ENCODE assay signal across 10 cellular contexts in genomic region chr6:44254201-44254956, GRCh38. TPM values are rescaled to one million over a fixed set of nuclear protein-coding genes. Genes with fewer than 3 reads are reported as not detected.
DNase-seq lines count a peak whose midpoint lies in the region; ATAC-seq and TF ChIP-seq lines count a peak whose summit lies in the region.
"Had no signal": no experiment of that assay in that cellular context is flagged by ENCODE, and none has a peak within 500 bp of the region (broad histone marks: within the 10 kb centered on the region; RNA-seq: fewer than 3 reads in every experiment).

No MANE protein-coding gene starts in this region.

- peaks cover 47 to 81% (median 71%) of the 10 kb centered on the region in 3 experiments for H3K36me3 Mint-ChIP-seq in H9 (ENCODE audit: insufficient read depth in 1 of 3, low read depth in 3 of 3)
- peaks cover 55% of the 10 kb centered on the region for H3K36me3 Mint-ChIP-seq in activated CD4-positive, alpha-beta memory T cell treated with anti-CD3 and anti-CD28 coated beads for 36 hours
- peaks cover 33 to 57% of the 10 kb centered on the region in 2 donors for H3K36me3 Mint-ChIP-seq in naive B cell

- no peak overlapping the region for H3K14ac ChIP-seq in H9 (ENCODE audit: insufficient read depth, low read length)

- H3K27me3 Mint-ChIP-seq in H9 (ENCODE audit: low read depth) = peaks cover 11% of the 10 kb centered on the region
- H3K27me3 Mint-ChIP-seq in activated CD4-positive, alpha-beta memory T cell treated with anti-CD3 and anti-CD28 coated beads for 36 hours = no peaks in the 10 kb centered on the region
- no peaks in the 10 kb centered on the region for H3K27me3 Mint-ChIP-seq in naive B cell

- H3K4me3 Mint-ChIP-seq in H9 (peak overlapping the region in 1 of 2 experiments; percentile 90), naive B cell (peak overlapping the region in 5 of 8 donors; percentile 6 to 87 (median 39))
- H3K4me3 Mint-ChIP-seq in activated CD4-positive, alpha-beta memory T cell treated with anti-CD3 and anti-CD28 coated beads for 36 hours = peak overlapping the region; percentile 0

- no peak overlapping the region for H2AK5ac ChIP-seq in H9 (ENCODE audit: insufficient read length, low read length)

- peaks cover 78% of the 10 kb centered on the region for H3K36me3 ChIP-seq in BLaER1

- H2BK120ac ChIP-seq in H9 (ENCODE audit: low read depth, low read length, poor library complexity, severe bottlenecking) = no peak overlapping the region

- H3T11ph ChIP-seq in H9 (ENCODE audit: low read length) = no peak overlapping the region

- peak overlapping the region; percentile 99 for H3K4me2 ChIP-seq in BLaER1
- H3K4me2 ChIP-seq in H9 (ENCODE audit: insufficient read depth, insufficient read length, low read length) = no peak overlapping the region

- POLR2A ChIA-PET in activated CD4-positive, alpha-beta memory T cell treated with anti-CD3 and anti-CD28 coated beads for 36 hours (lab: Charles Lee) = interaction anchor here (0.6 to 7.5 kb wide), 7 partner anchors 8 to 127 kb away, joined by 3 to 139 read pairs (median 4); partner anchors contain the start of genes HSP90AB1 and TMEM63B

- no peak overlapping the region for H3K56ac ChIP-seq in H9 (ENCODE audit: insufficient read length, low read depth, low read length)

- no peak overlapping the region for H2BK12ac ChIP-seq in H9 (ENCODE audit: insufficient read length, low read depth, low read length)

- H2BK15ac ChIP-seq in H9 (ENCODE audit: low read depth, low read length) = no peak overlapping the region

- peaks cover 49 to 55% of the 10 kb centered on the region in 2 experiments for H3K4me1 Mint-ChIP-seq in H9
- H3K4me1 Mint-ChIP-seq in activated CD4-positive, alpha-beta memory T cell treated with anti-CD3 and anti-CD28 coated beads for 36 hours (ENCODE audit: low read depth) = peaks cover 75% of the 10 kb centered on the region
- peaks cover 73 to 78% (median 78%) of the 10 kb centered on the region in 3 donors for H3K4me1 Mint-ChIP-seq in naive B cell

- H3K23ac ChIP-seq in H9 (ENCODE audit: insufficient read length, low read depth, low read length) = no peak overlapping the region

- H3K18ac ChIP-seq in H9 (ENCODE audit: insufficient read length, low read depth, low read length) = no peak overlapping the region

- H3K79me1 ChIP-seq in H9 (ENCODE audit: insufficient read depth, low read depth, low read length, poor library complexity, severe bottlenecking) = no peaks in the 10 kb centered on the region

- H3K27ac Mint-ChIP-seq in H9 = peak overlapping the region in 2 of 3 experiments; percentile 85 to 90; a peak in 5 of 7 replicates
- H3K27ac Mint-ChIP-seq in activated CD4-positive, alpha-beta memory T cell treated with anti-CD3 and anti-CD28 coated beads for 36 hours = peak overlapping the region; percentile 50
- peak overlapping the region; percentile 16 to 98 (median 42) for H3K27ac Mint-ChIP-seq in naive B cell

- H4K20me1 ChIP-seq in BLaER1 (peaks cover 86% of the 10 kb centered on the region), H9 (ENCODE audit: control insufficient read depth, insufficient read depth, insufficient read length) (no peaks in the 10 kb centered on the region)

- intact Hi-C loops in activated CD4-positive, alpha-beta memory T cell treated with anti-CD3 and anti-CD28 coated beads for 36 hours (cut with micrococcal nuclease) = no loop called here

- H3K4me3 ChIP-seq in BLaER1 = no peak overlapping the region

- no peak overlapping the region for H4K8ac ChIP-seq in H9 (replicated peaks; ENCODE audit: insufficient read length, low read depth, low read length)

- H3K27ac ChIP-seq in BLaER1 = no peak overlapping the region
- H3K27ac ChIP-seq in H9 (ENCODE audit: insufficient read length, low read depth, low read length) = no peak overlapping the region
- H3K27ac ChIP-seq: neutrophil had no signal

- no peaks in the 10 kb centered on the region for H3K9me3 Mint-ChIP-seq in H9
- H3K9me3 Mint-ChIP-seq in activated CD4-positive, alpha-beta memory T cell treated with anti-CD3 and anti-CD28 coated beads for 36 hours = no peaks in the 10 kb centered on the region
- no peaks in the 10 kb centered on the region for H3K9me3 Mint-ChIP-seq in naive B cell

- H3K27me3 ChIP-seq in BLaER1 (no peaks in the 10 kb centered on the region), H9 (ENCODE audit: insufficient read depth, low read length) (no peaks in the 10 kb centered on the region)

- no peak for ATAC-seq in naive B cell (ENCODE audit: low read depth in 2 of 2)
- no peak for ATAC-seq in HG03095 (IDR thresholded peaks at IDR 0.05; ENCODE audit: unreplicated experiment)

- peaks cover 6% of the 10 kb centered on the region for H3K23me2 ChIP-seq in H9 (ENCODE audit: insufficient read length, low read depth, low read length, poor library complexity, severe bottlenecking)

- H3K9me3 ChIP-seq in BLaER1 (no peaks in the 10 kb centered on the region), H9 (ENCODE audit: control insufficient read depth, low read depth, low read length) (no peaks in the 10 kb centered on the region)
- H3K9me3 ChIP-seq: neutrophil had no signal

- H4K91ac ChIP-seq in H9 (ENCODE audit: insufficient read length, low read depth, low read length) = no peak overlapping the region

- H3K4ac ChIP-seq in H9 (ENCODE audit: low read depth, low read length) = no peak overlapping the region

- peaks cover 3% of the 10 kb centered on the region; the same call in 1 of the 2 replicates for H3K79me2 ChIP-seq in H9 (ENCODE audit: insufficient read depth, low read length)

- CTCF ChIA-PET in activated CD4-positive, alpha-beta memory T cell treated with anti-CD3 and anti-CD28 coated beads for 36 hours (lab: Charles Lee) = interaction anchor here (0.7 to 4.5 kb wide), 7 partner anchors 10 to 82 kb away, joined by 3 to 26 read pairs (median 4); partner anchors contain the start of genes AARS2 and NFKBIE

- no peak overlapping the region for H2AFZ ChIP-seq in H9 (ENCODE audit: low read length)

- TF ChIP-seq CTCF in H9 (conservative IDR thresholded peaks at IDR 0.05) = no peak

- H3K9ac ChIP-seq in BLaER1 (0 out of 2 replicates have a peak overlapping the region, but pooled peaks have one; percentile 15), H9 (ENCODE audit: extremely low read depth, insufficient read length, low read length) (no peak overlapping the region)

- no peak overlapping the region for H4K5ac ChIP-seq in H9 (ENCODE audit: insufficient read length, low read depth, low read length)

- no CpG with 5 or more reads among the region's 9 CpGs for WGBS in H9 (ENCODE audit: extremely low coverage, insufficient read length, low lambda C conversion rate)

- H2BK20ac ChIP-seq in H9 (ENCODE audit: low read depth, low read length, poor library complexity, severe bottlenecking) = no peak overlapping the region

- no peak overlapping the region for H2BK5ac ChIP-seq in H9 (ENCODE audit: insufficient read length, low read length)

- peaks cover 69% of the 10 kb centered on the region for H3K4me1 ChIP-seq in BLaER1
- H3K4me1 ChIP-seq in H9 (ENCODE audit: insufficient read depth, low read length) = no peaks in the 10 kb centered on the region; the same call in 1 of the 2 replicates

- DNase-seq in H9 (peak; percentile 66), naive B cell (no peak), HuH-7 (ENCODE audit: low spot score) (no peak), activated gamma-delta T cell (lab: John Stamatoyannopoulos, UW) (no peak)
- no peak for DNase-seq in activated CD4-positive, alpha-beta memory T cell treated with anti-CD3 and anti-CD28 coated beads for 36 hours
- no peak for DNase-seq in central memory CD4-positive, alpha-beta T cell
- DNase-seq: NCI-H2171 had no signal

RNA-seq across cellular contexts. Expression of gene SLC35B2, which starts 2.9 kb away (rescaled TPM):
- 34.5 and 36.1 TPM in 2 replicates for total RNA-seq in H9 (2021)
- 10 to 100 TPM; 16.5 to 16.8 TPM for total RNA-seq in activated CD4-positive, alpha-beta memory T cell treated with anti-CD3 and anti-CD28 coated beads for 36 hours
- polyA plus RNA-seq in naive B cell (ENCODE audit: low read depth in 6 of 6) = 10 to 100 TPM; 24.2 to 38.6 (median 27.2) TPM

RNA-seq across cellular contexts. Expression of gene HSP90AB1, which starts 7.5 kb away (rescaled TPM):
- 1,986 and 2,056 TPM in 2 replicates for total RNA-seq in H9 (2021)
- 1,000 to 10,000 TPM; 1,671 to 1,695 TPM for total RNA-seq in activated CD4-positive, alpha-beta memory T cell treated with anti-CD3 and anti-CD28 coated beads for 36 hours
- polyA plus RNA-seq in naive B cell (ENCODE audit: low read depth in 6 of 6) = 100 to 1,000 TPM; 420 to 486 (median 447) TPM

RNA-seq across cellular contexts. Expression of gene NFKBIE, which starts 11.0 kb away (rescaled TPM):
- total RNA-seq in H9 (2021) = 9.7 and 12.1 TPM in 2 replicates
- total RNA-seq in activated CD4-positive, alpha-beta memory T cell treated with anti-CD3 and anti-CD28 coated beads for 36 hours = 10 to 100 TPM; 24.7 to 25.1 TPM
- 10 to 100 TPM; 22.1 to 30.8 (median 27.9) TPM for polyA plus RNA-seq in naive B cell (ENCODE audit: low read depth in 6 of 6)

RNA-seq across cellular contexts. Expression of gene TMEM151B, which starts 15.9 kb away (rescaled TPM):
- 2.4 and 2.7 TPM in 2 replicates for total RNA-seq in H9 (2021)
- total RNA-seq in activated CD4-positive, alpha-beta memory T cell treated with anti-CD3 and anti-CD28 coated beads for 36 hours = under 1 TPM; 0.07 to 0.12 TPM
- polyA plus RNA-seq in naive B cell (ENCODE audit: low read depth in 6 of 6) = not detected

RNA-seq across cellular contexts. Expression of gene SLC29A1, which starts 31.0 kb away (rescaled TPM):
- total RNA-seq in H9 (2021) = 118 and 124 TPM in 2 replicates
- 10 to 100 TPM; 47.6 to 50.0 TPM for total RNA-seq in activated CD4-positive, alpha-beta memory T cell treated with anti-CD3 and anti-CD28 coated beads for 36 hours
- 1 to 10 TPM in 3 of 6 donors, under 1 TPM in 3; 0.15 to 3.1 (median 0.99) TPM for polyA plus RNA-seq in naive B cell (ENCODE audit: low read depth in 6 of 6)
